Comparison of ENCODE assay signal across 11 cellular contexts in genomic region chr3:44988073-44988472, GRCh38. TPM values are rescaled to one million over a fixed set of nuclear protein-coding genes. Genes with fewer than 3 reads are reported as not detected.
DNase-seq lines count a peak whose midpoint lies in the region; ATAC-seq, FAIRE-seq and TF ChIP-seq lines count a peak whose summit lies in the region.
"Had no signal": no experiment of that assay in that cellular context is flagged by ENCODE, and none has a peak within 500 bp of the region (broad histone marks: within the 10 kb centered on the region; RNA-seq: fewer than 3 reads in every experiment).

No MANE protein-coding gene starts in this region.

- ATAC-seq in A549 (peak; percentile 50 to 61; a peak in 3 of 6 replicates), GM21447 (IDR thresholded peaks at IDR 0.05; ENCODE audit: unreplicated experiment) (no peak)

- peak in 1 of 2 experiments; percentile 22 for DNase-seq in A549 (ENCODE audit: low read depth in 1 of 2, low spot score in 1 of 2)
- no peak for DNase-seq in GM12865 (ENCODE audit: low read depth)
- DNase-seq in SK-N-MC (ENCODE audit: low read depth, low spot score), result no peak
- DNase-seq in fibroblast of villous mesenchyme (ENCODE audit: low read depth), result no peak
- no peak for DNase-seq in urothelium cell line (ENCODE audit: low spot score)
- no peak for DNase-seq in midbrain (lab: John Stamatoyannopoulos, UW)
- DNase-seq in activated CD4-positive, alpha-beta T cell treated with anti-CD3 and anti-CD28 coated beads for 48 hours, result no peak
- DNase-seq: KG1, upper lobe of left lung had no signal

- no peak overlapping the region for H3K27ac ChIP-seq in A549
- peak overlapping the region; percentile 46; the same call in 1 of the 2 replicates for H3K27ac ChIP-seq in SK-N-MC
- H3K27ac ChIP-seq: upper lobe of left lung had no signal

- peaks cover 3% of the 10 kb centered on the region for H3K4me1 ChIP-seq in A549

- H3K4me3 ChIP-seq in A549 (no peak overlapping the region), GM12865 (ENCODE audit: low read depth, low read length) (no peak overlapping the region), SK-N-MC (no peak overlapping the region), fibroblast of villous mesenchyme (ENCODE audit: low read depth, low read length) (no peak overlapping the region)
- H3K4me3 ChIP-seq: upper lobe of left lung had no signal

- no peak for TF ChIP-seq POLR2A in A549 (IDR thresholded peaks at IDR 0.05; ENCODE audit: low read length)

- CTCF ChIA-PET in A549 (lab: Yijun Ruan, JAX), result interaction anchor here (0.7 to 0.9 kb wide), 2 partner anchors 13 to 22 kb away, joined by 3 read pairs; no protein-coding TSS in a partner anchor

- H3K36me3 ChIP-seq in SK-N-MC (ENCODE audit: insufficient read depth, low read length), result peaks cover 30% of the 10 kb centered on the region; the same call in 1 of the 2 replicates

- no peak for TF ChIP-seq EP300 in A549 (IDR thresholded peaks at IDR 0.05)

- POLR2A ChIA-PET in A549 (lab: Yijun Ruan, JAX), result no interaction called here

- no peak overlapping the region for H3K4me2 ChIP-seq in A549

- peak in 1 of 2 experiments; percentile 9; a peak in 1 of 5 replicates for TF ChIP-seq RAD21 in A549 (conservative IDR thresholded peaks at IDR 0.05 in 1 of 2, IDR thresholded peaks at IDR 0.05 in 1 of 2)

- 95% methylated on average over 2 of the region's 2 CpGs for WGBS in A549 (ENCODE audit: missing lambda C conversion rate)

- H3K9me3 ChIP-seq in A549 (no peaks in the 10 kb centered on the region), SK-N-MC (ENCODE audit: low read depth, low read length) (no peaks in the 10 kb centered on the region)
- H3K9me3 ChIP-seq: upper lobe of left lung had no signal

- TF ChIP-seq CTCF in A549 (IDR thresholded peaks at IDR 0.05), result peak; percentile 21; the same call in 1 of the 3 replicates
- peak; percentile 38 for TF ChIP-seq CTCF in GM12865 (IDR thresholded peaks at IDR 0.05; ENCODE audit: insufficient read depth, low read depth, low read length, missing control alignments)
- peak; percentile 56 for TF ChIP-seq CTCF in fibroblast of villous mesenchyme (IDR thresholded peaks at IDR 0.05; ENCODE audit: insufficient read depth, low read depth, low read length)

- no peak overlapping the region for H3K9ac ChIP-seq in SK-N-MC (ENCODE audit: insufficient read length)

- FAIRE-seq in A549 (lab: Jason Lieb, UNC), result no peak
- FAIRE-seq in urothelium cell line (lab: Jason Lieb, UNC), result no peak
- FAIRE-seq: G401.6 had no signal

TF ChIP-seq in A549, 52 proteins besides CTCF, POLR2A, EP300 and RAD21:
- TF ChIP-seq BHLHE40 (IDR thresholded peaks at IDR 0.05; ENCODE audit: low read depth, low read length), result no peak
- TF ChIP-seq RNF2 (IDR thresholded peaks at IDR 0.05; ENCODE audit: borderline replicate concordance, low read depth), result no peak
- no peak for TF ChIP-seq ZSCAN20 (CRISPR knock-in tag; IDR thresholded peaks at IDR 0.05)
- no peak for TF ChIP-seq MYC (IDR thresholded peaks at IDR 0.05; ENCODE audit: borderline replicate concordance, low read length)
- no peak for TF ChIP-seq BCL3 (IDR thresholded peaks at IDR 0.05)
- TF ChIP-seq, protein P1, sequence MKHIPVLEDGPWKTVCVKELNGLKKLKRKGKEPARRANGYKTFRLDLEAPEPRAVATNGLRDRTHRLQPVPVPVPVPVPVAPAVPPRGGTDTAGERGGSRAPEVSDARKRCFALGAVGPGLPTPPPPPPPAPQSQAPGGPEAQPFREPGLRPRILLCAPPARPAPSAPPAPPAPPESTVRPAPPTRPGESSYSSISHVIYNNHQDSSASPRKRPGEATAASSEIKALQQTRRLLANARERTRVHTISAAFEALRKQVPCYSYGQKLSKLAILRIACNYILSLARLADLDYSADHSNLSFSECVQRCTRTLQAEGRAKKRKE (CRISPR knock-in tag; IDR thresholded peaks at IDR 0.05; ENCODE audit: low read depth), result no peak

RNA-seq across cellular contexts. Expression of gene EXOSC7, which starts 12.0 kb away (rescaled TPM):
- polyA plus RNA-seq in A549 (2011; rRNA removed) (53.9 and 68.4 TPM in 2 replicates), A549 (2017; fragmentation: RNase III; extraction: RNeasy Plus Mini Kit Qiagen cat#74134 plus additional on column Dnase treatment) (58.7 to 61.8 TPM (median 59.1 TPM) in 3 replicates)
- 46.9 and 67.1 TPM in 2 replicates for polyA plus RNA-seq in A549 (2012; cell fraction: cytosol; rRNA removed)
- polyA plus RNA-seq in A549 (2012; cell fraction: nucleus; rRNA removed), result 30.9 and 42.8 TPM in 2 replicates
- polyA minus RNA-seq in A549 (2011; rRNA and poly(A)+ RNA removed), result 32.1 and 35.6 TPM in 2 replicates
- 27.1 and 32.4 TPM in 2 replicates for total RNA-seq in fibroblast of villous mesenchyme

RNA-seq across cellular contexts. Expression of gene ZDHHC3, which starts 12.1 kb away (rescaled TPM):
- polyA plus RNA-seq in A549 (2011; rRNA removed) (57.7 and 84.7 TPM in 2 replicates), A549 (2017; fragmentation: RNase III; extraction: RNeasy Plus Mini Kit Qiagen cat#74134 plus additional on column Dnase treatment) (28.7 to 30.9 TPM (median 30.0 TPM) in 3 replicates)
- polyA plus RNA-seq in A549 (2012; cell fraction: cytosol; rRNA removed), result 60.7 and 64.5 TPM in 2 replicates
- polyA plus RNA-seq in A549 (2012; cell fraction: nucleus; rRNA removed), result 27.3 and 41.0 TPM in 2 replicates
- 163 and 190 TPM in 2 replicates for polyA minus RNA-seq in A549 (2011; rRNA and poly(A)+ RNA removed)
- total RNA-seq in fibroblast of villous mesenchyme, result 58.3 and 60.0 TPM in 2 replicates

RNA-seq across cellular contexts. Expression of gene CLEC3B, which starts 38.0 kb away (rescaled TPM):
- polyA plus RNA-seq in A549 (2011; rRNA removed) (not detected in 2 replicates), A549 (2017; fragmentation: RNase III; extraction: RNeasy Plus Mini Kit Qiagen cat#74134 plus additional on column Dnase treatment) (not detected in 3 replicates)
- polyA plus RNA-seq in A549 (2012; cell fraction: cytosol; rRNA removed), result 0.07 and 0.08 TPM in 2 replicates
- polyA plus RNA-seq in A549 (2012; cell fraction: nucleus; rRNA removed), result 0.53 and 1.3 TPM in 2 replicates
- not detected in 2 replicates for polyA minus RNA-seq in A549 (2011; rRNA and poly(A)+ RNA removed)
- total RNA-seq in fibroblast of villous mesenchyme, result 0.43 and 0.64 TPM in 2 replicates
